In genomic region chr10:124824507-124824906, GRCh38 we compare ENCODE assay signal across 22 cellular contexts. TPM values are rescaled to one million over a fixed set of nuclear protein-coding genes. Genes with fewer than 3 reads are reported as not detected.
DNase-seq lines count a peak whose midpoint lies in the region; ATAC-seq and TF ChIP-seq lines count a peak whose summit lies in the region.
"Had no signal": no experiment of that assay in that cellular context is flagged by ENCODE, and none has a peak within 500 bp of the region (broad histone marks: within the 10 kb centered on the region; RNA-seq: fewer than 3 reads in every experiment).

No MANE protein-coding gene starts in this region.

- no peaks in the 10 kb centered on the region for H4K20me1 ChIP-seq in HCT116 (ENCODE audit: insufficient read depth)

- ATAC-seq in CD4-positive, CD25-positive, alpha-beta regulatory T cell (ENCODE audit: low read depth in 2 of 2): no peak
- ATAC-seq in HCT116 (peak; percentile 59), gastrocnemius medialis (peak in 1 of 2 donors; percentile 28)
- no peak for ATAC-seq in central memory CD8-positive, alpha-beta T cell (replicated peaks; ENCODE audit: extremely low read depth, poor library complexity, severe bottlenecking)
- no peak for ATAC-seq in activated naive CD8-positive, alpha-beta T cell treated with anti-CD3 and anti-CD28 coated beads, Interleukin-2, amount 50 U/mL, for 24 hours

- H3K27ac ChIP-seq in CD4-positive, CD25-positive, alpha-beta regulatory T cell (ENCODE audit: insufficient read depth, low read length, poor library complexity, severe bottlenecking): no peak overlapping the region
- H3K27ac ChIP-seq in HCT116 (ENCODE audit: low read depth, low read length) (no peak overlapping the region), gastrocnemius medialis (peak overlapping the region; percentile 4 to 60 (median 34))
- H3K27ac ChIP-seq: KMS-11 had no signal

- H3K4me3 Mint-ChIP-seq in CD4-positive, CD25-positive, alpha-beta regulatory T cell: no peak overlapping the region
- no peak overlapping the region for H3K4me3 Mint-ChIP-seq in central memory CD8-positive, alpha-beta T cell
- H3K4me3 Mint-ChIP-seq in activated naive CD8-positive, alpha-beta T cell treated with anti-CD3 and anti-CD28 coated beads, Interleukin-2, amount 50 U/mL, for 24 hours: no peak overlapping the region
- H3K4me3 Mint-ChIP-seq: CD4-positive, alpha-beta memory T cell; IgD-negative memory B cell had no signal

- no TSS peak for BruUV-seq in HCT116 (replicated peaks; lab: Mats Ljungman, UMichigan)

- H3K9me3 Mint-ChIP-seq in CD4-positive, CD25-positive, alpha-beta regulatory T cell: no peaks in the 10 kb centered on the region
- H3K9me3 Mint-ChIP-seq in central memory CD8-positive, alpha-beta T cell: no peaks in the 10 kb centered on the region
- H3K9me3 Mint-ChIP-seq in activated naive CD8-positive, alpha-beta T cell treated with anti-CD3 and anti-CD28 coated beads, Interleukin-2, amount 50 U/mL, for 24 hours: no peaks in the 10 kb centered on the region
- H3K9me3 Mint-ChIP-seq: CD4-positive, alpha-beta memory T cell; IgD-negative memory B cell had no signal

- peaks cover 24% of the 10 kb centered on the region for H3K36me3 Mint-ChIP-seq in CD4-positive, CD25-positive, alpha-beta regulatory T cell
- peaks cover 42% of the 10 kb centered on the region for H3K36me3 Mint-ChIP-seq in central memory CD8-positive, alpha-beta T cell (ENCODE audit: insufficient read depth)
- H3K36me3 Mint-ChIP-seq in activated naive CD8-positive, alpha-beta T cell treated with anti-CD3 and anti-CD28 coated beads, Interleukin-2, amount 50 U/mL, for 24 hours (ENCODE audit: low read depth): peaks cover 24% of the 10 kb centered on the region

- RAD21 ChIA-PET in HCT116 (lab: Charles Lee; ENCODE audit: low non-redundant PET in 1 of 2, low total read pairs in 2 of 2, uncharacterized antibody in 2 of 2, unreplicated experiment in 2 of 2): no interaction called here

- CTCF ChIA-PET in HCT116 (lab: Charles Lee): no interaction called here

- H3K4me1 Mint-ChIP-seq in CD4-positive, CD25-positive, alpha-beta regulatory T cell: peaks cover 0 to 2% (median 0%) of the 10 kb centered on the region in 4 donors
- H3K4me1 Mint-ChIP-seq in central memory CD8-positive, alpha-beta T cell: no peaks in the 10 kb centered on the region
- H3K4me1 Mint-ChIP-seq in activated naive CD8-positive, alpha-beta T cell treated with anti-CD3 and anti-CD28 coated beads, Interleukin-2, amount 50 U/mL, for 24 hours: no peaks in the 10 kb centered on the region
- H3K4me1 Mint-ChIP-seq: CD4-positive, alpha-beta memory T cell; IgD-negative memory B cell had no signal

- no peak for DNase-seq in CD4-positive, CD25-positive, alpha-beta regulatory T cell
- DNase-seq in HCT116 (ENCODE audit: low read depth, low spot score): no peak
- no peak for DNase-seq in central memory CD8-positive, alpha-beta T cell (ENCODE audit: low spot score in 2 of 2)
- no peak for DNase-seq in gastrocnemius medialis
- DNase-seq in activated CD4-positive, alpha-beta T cell treated with anti-CD3 and anti-CD28 coated beads, Interleukin-2, amount 50 U/mL, for 4 hours: no peak
- DNase-seq in activated naive CD8-positive, alpha-beta T cell treated with anti-CD3 and anti-CD28 coated beads, Interleukin-2, amount 50 U/mL, for 24 hours: no peak
- DNase-seq in germinal center (ENCODE audit: low spot score): no peak
- DNase-seq: CD4-positive, alpha-beta memory T cell; COR-L47; DMS53; GOT3; HCEC 1CT; MM.1S; NCI-H1417; NCI-H1694; NCI-H2029 treated with DMSO at 0.1 percent for 48 hours; NCI-H446 treated with DMSO at 0.1 percent for 48 hours; NCI-H526 treated with DMSO at 0.1 percent for 48 hours; RPMI8226; SHP77 had no signal

- H3K4me1 ChIP-seq in CD4-positive, CD25-positive, alpha-beta regulatory T cell (ENCODE audit: control insufficient read depth, insufficient read depth, low read length, poor library complexity, severe bottlenecking): no peaks in the 10 kb centered on the region
- H3K4me1 ChIP-seq in HCT116 (ENCODE audit: control insufficient read depth in 1 of 2, insufficient read depth in 2 of 2, low read length in 2 of 2) (no peaks in the 10 kb centered on the region), gastrocnemius medialis (peaks cover 6 to 8% of the 10 kb centered on the region in 2 donors)

- H3K9me2 ChIP-seq in HCT116 (ENCODE audit: insufficient read depth): no peaks in the 10 kb centered on the region

- H3K79me2 ChIP-seq in HCT116 (ENCODE audit: insufficient read depth, low read length): no peaks in the 10 kb centered on the region

- H3K9me3 ChIP-seq in CD4-positive, CD25-positive, alpha-beta regulatory T cell (ENCODE audit: control insufficient read depth in 2 of 2, low read length in 2 of 2): no peaks in the 10 kb centered on the region
- no peaks in the 10 kb centered on the region for H3K9me3 ChIP-seq in HCT116 (ENCODE audit: control insufficient read depth in 1 of 2, insufficient read depth in 1 of 2, low read depth in 1 of 2, low read length in 2 of 2)
- H3K9me3 ChIP-seq in gastrocnemius medialis: no peaks in the 10 kb centered on the region

- H3K27ac Mint-ChIP-seq in CD4-positive, CD25-positive, alpha-beta regulatory T cell: peak overlapping the region in 2 of 3 donors; percentile 60 to 69
- H3K27ac Mint-ChIP-seq in central memory CD8-positive, alpha-beta T cell (ENCODE audit: low read depth): peak overlapping the region; percentile 38
- no peak overlapping the region for H3K27ac Mint-ChIP-seq in activated naive CD8-positive, alpha-beta T cell treated with anti-CD3 and anti-CD28 coated beads, Interleukin-2, amount 50 U/mL, for 24 hours
- H3K27ac Mint-ChIP-seq: IgD-negative memory B cell had no signal

- H3K4me2 ChIP-seq in HCT116 (ENCODE audit: low read length): no peak overlapping the region
- H3K4me2 ChIP-seq: KMS-11 had no signal

- no peaks in the 10 kb centered on the region for H3K27me3 Mint-ChIP-seq in CD4-positive, CD25-positive, alpha-beta regulatory T cell
- no peaks in the 10 kb centered on the region for H3K27me3 Mint-ChIP-seq in central memory CD8-positive, alpha-beta T cell
- H3K27me3 Mint-ChIP-seq in activated naive CD8-positive, alpha-beta T cell treated with anti-CD3 and anti-CD28 coated beads, Interleukin-2, amount 50 U/mL, for 24 hours: no peaks in the 10 kb centered on the region
- H3K27me3 Mint-ChIP-seq: CD4-positive, alpha-beta memory T cell; IgD-negative memory B cell had no signal

- intact Hi-C loops in HCT116 (cut with micrococcal nuclease) (no loop called here), gastrocnemius medialis (cut with DNase I; ENCODE audit: low total_unique reads) (no loop called here)

- in situ Hi-C loops in gastrocnemius medialis (cut with MboI; ENCODE audit: low sequenced_read_pairs in 4 of 4): no loop called here

- no peak overlapping the region for H3K4me3 ChIP-seq in CD4-positive, CD25-positive, alpha-beta regulatory T cell (ENCODE audit: low read depth, low read length)
- H3K4me3 ChIP-seq in HCT116 (replicated peaks in 1 of 2; ENCODE audit: low read depth in 1 of 2, low read length in 2 of 2) (no peak overlapping the region), gastrocnemius medialis (no peak overlapping the region)

- POLR2A ChIA-PET in HCT116 (lab: Charles Lee): no interaction called here

- no peaks in the 10 kb centered on the region for H3K27me3 ChIP-seq in CD4-positive, CD25-positive, alpha-beta regulatory T cell (ENCODE audit: control insufficient read depth, insufficient read depth, low read length)
- H3K27me3 ChIP-seq in HCT116 (ENCODE audit: insufficient read depth, low read length): no peaks in the 10 kb centered on the region
- no peaks in the 10 kb centered on the region for H3K27me3 ChIP-seq in gastrocnemius medialis

- TF ChIP-seq CTCF in HCT116 (IDR thresholded peaks at IDR 0.05 in 2 of 3, conservative IDR thresholded peaks at IDR 0.05 in 1 of 3; ENCODE audit: borderline replicate concordance in 1 of 3, insufficient read depth in 1 of 3, low read depth in 2 of 3, low read length in 2 of 3) (no peak), gastrocnemius medialis (IDR thresholded peaks at IDR 0.05 in 4 of 5, conservative IDR thresholded peaks at IDR 0.05 in 1 of 5) (no peak)

- no peak overlapping the region for H3K9ac ChIP-seq in HCT116 (ENCODE audit: low read length)
- H3K9ac ChIP-seq: KMS-11 had no signal

- H3K36me3 ChIP-seq in CD4-positive, CD25-positive, alpha-beta regulatory T cell (ENCODE audit: control insufficient read depth, insufficient read depth, low read length): peaks cover 47% of the 10 kb centered on the region
- peaks cover 20 to 31% of the 10 kb centered on the region in 2 experiments for H3K36me3 ChIP-seq in HCT116 (ENCODE audit: control insufficient read depth in 1 of 2, insufficient read depth in 2 of 2, low read length in 2 of 2)
- peaks cover 0 to 55% of the 10 kb centered on the region in 2 donors for H3K36me3 ChIP-seq in gastrocnemius medialis

- no peak overlapping the region for H2AFZ ChIP-seq in HCT116 (ENCODE audit: low read depth, low read length, poor library complexity, severe bottlenecking)

- TF ChIP-seq POLR2A in HCT116 (IDR thresholded peaks at IDR 0.05; ENCODE audit: borderline replicate concordance, extremely low read depth, insufficient read depth, insufficient read length): no peak
- no peak for TF ChIP-seq POLR2A in gastrocnemius medialis (IDR thresholded peaks at IDR 0.05)

- no peak for TF ChIP-seq RAD21 in HCT116 (IDR thresholded peaks at IDR 0.05; ENCODE audit: low read depth)

TF ChIP-seq in HCT116, 20 proteins besides CTCF, POLR2A, EP300 and RAD21 (continues in another document):
- TF ChIP-seq TCF7L2 (IDR thresholded peaks at IDR 0.05; ENCODE audit: borderline replicate concordance, extremely low read depth, insufficient read depth, insufficient read length): no peak
- TF ChIP-seq MAX (IDR thresholded peaks at IDR 0.05): no peak
- TF ChIP-seq ELF1 (IDR thresholded peaks at IDR 0.05; ENCODE audit: borderline replicate concordance, low read depth): no peak
- no peak for TF ChIP-seq JUND (IDR thresholded peaks at IDR 0.05)
- no peak for TF ChIP-seq SRF (IDR thresholded peaks at IDR 0.05; ENCODE audit: low read depth)
- no peak for TF ChIP-seq FOSL1 (IDR thresholded peaks at IDR 0.05; ENCODE audit: low read depth)
- TF ChIP-seq SIN3A (IDR thresholded peaks at IDR 0.05; ENCODE audit: low read depth): no peak
- TF ChIP-seq ZFX (IDR thresholded peaks at IDR 0.05): no peak

RNA-seq across cellular contexts. Expression of gene ABRAXAS2, which starts 22.9 kb away (rescaled TPM):
- 9.7 TPM for total RNA-seq in CD4-positive, CD25-positive, alpha-beta regulatory T cell
- polyA plus RNA-seq in CD4-positive, CD25-positive, alpha-beta regulatory T cell: 10 to 100 TPM; 13.9 to 15.5 (median 14.7) TPM
- total RNA-seq in HCT116 (2021; ENCODE audit: unreplicated experiment): 24.3 TPM
- 9.1 and 12.6 TPM in 2 replicates for polyA plus RNA-seq in HCT116 (2012)
- total RNA-seq in gastrocnemius medialis: 10 to 100 TPM; 22.7 to 27.3 (median 24.9) TPM

RNA-seq across cellular contexts. Expression of gene EEF1AKMT2, which starts 32.8 kb away (rescaled TPM):
- 15.9 TPM for total RNA-seq in CD4-positive, CD25-positive, alpha-beta regulatory T cell
- 10 to 100 TPM; 18.0 to 30.5 (median 27.0) TPM for polyA plus RNA-seq in CD4-positive, CD25-positive, alpha-beta regulatory T cell
- total RNA-seq in HCT116 (2021; ENCODE audit: unreplicated experiment) (39.6 TPM), gastrocnemius medialis (10 to 100 TPM in 2 of 4 donors, 1 to 10 TPM in 2; 7.9 to 13.5 (median 9.6) TPM)
- 19.4 and 23.6 TPM in 2 replicates for polyA plus RNA-seq in HCT116 (2012)

Comparison
In these comparisons a context has a peak if more than half of its experiments do, and no peak if none do; other contexts are left out.
1. H3K27ac ChIP-seq: peak in gastrocnemius medialis (4 of 4); none in CD4-positive, CD25-positive, alpha-beta regulatory T cell (single experiment) and HCT116 (single experiment).